1 cellular context compared by ENCODE assay signal in genomic region chr3:101255441-101255840, GRCh38.
TF ChIP-seq lines count a peak whose summit lies in the region.

No MANE protein-coding gene starts in this region.

TF ChIP-seq in K562, 482 proteins besides CTCF, POLR2A, EP300 and RAD21 (continued from another document):
- TF ChIP-seq RBM14 (IDR thresholded peaks at IDR 0.05; ENCODE audit: borderline replicate concordance, insufficient read depth, low read depth, low read length) (no peak), FOXJ2 (tag; IDR thresholded peaks at IDR 0.05) (0 out of 2 replicates have a peak, but pooled peaks have one; percentile 86), SAFB (IDR thresholded peaks at IDR 0.05; ENCODE audit: borderline replicate concordance, low read depth, low read length) (no peak), GTF3C2 (IDR thresholded peaks at IDR 0.05; ENCODE audit: borderline replicate concordance, extremely low read depth, insufficient read length) (no peak), RFX1 (IDR thresholded peaks at IDR 0.05) (peak; percentile 24; the same call in 1 of the 2 replicates), ZEB2 (IDR thresholded peaks at IDR 0.05) (no peak), MLX (CRISPR knock-in tag; conservative IDR thresholded peaks at IDR 0.05) (no peak), FIP1L1 (IDR thresholded peaks at IDR 0.05; ENCODE audit: low read depth, low read length, poor library complexity, severe bottlenecking) (no peak), THAP12 (CRISPR knock-in tag; IDR thresholded peaks at IDR 0.05) (no peak), EP400 (IDR thresholded peaks at IDR 0.05) (no peak)
